Comparison of ENCODE assay signal across 14 cellular contexts in genomic region chr10:24930427-24930826, GRCh38. TPM values are rescaled to one million over a fixed set of nuclear protein-coding genes. Genes with fewer than 3 reads are reported as not detected.
DNase-seq lines count a peak whose midpoint lies in the region; ATAC-seq and TF ChIP-seq lines count a peak whose summit lies in the region.
"Had no signal": no experiment of that assay in that cellular context is flagged by ENCODE, and none has a peak within 500 bp of the region (broad histone marks: within the 10 kb centered on the region; RNA-seq: fewer than 3 reads in every experiment).

No MANE protein-coding gene starts in this region.

- 25 to 34% methylated on average over 2 of the region's 2 CpGs for WGBS in thyroid gland, 2 donors

- H3K27ac ChIP-seq in thyroid gland: peak overlapping the region; percentile 8 to 65 (median 56)
- H3K27ac ChIP-seq: KMS-11 had no signal

- ATAC-seq in HG02852 (IDR thresholded peaks at IDR 0.05; ENCODE audit: unreplicated experiment) (peak; percentile 85), HG03571 (IDR thresholded peaks at IDR 0.05; ENCODE audit: unreplicated experiment) (peak; percentile 79), GM21619 (IDR thresholded peaks at IDR 0.05; ENCODE audit: unreplicated experiment) (no peak)
- ATAC-seq: T-helper 17 cell had no signal

- DNase-seq in activated CD4-positive, alpha-beta T cell treated with anti-CD3 and anti-CD28 coated beads, Interleukin-2, amount 10 ng/mL, durations not matched to agents 24 days and 14 days: peak; percentile 7
- DNase-seq in activated CD4-positive, alpha-beta T cell treated with anti-CD3 and anti-CD28 coated beads for 4 hours: no peak
- DNase-seq in thyroid gland: peak; percentile 23 to 65
- DNase-seq in iPS-NIHi11 (ENCODE audit: low spot score): no peak
- no peak for DNase-seq in NCI-H748 treated with DMSO at 0.1 percent for 48 hours (lab: John Stamatoyannopoulos, UW)
- DNase-seq: 8988T; activated naive CD8-positive, alpha-beta T cell treated with anti-CD3 and anti-CD28 coated beads, Interleukin-2, amount 10 ng/mL, durations not matched to agents 7 days and 5 days; DMS153; islet precursor cell; T-helper 17 cell had no signal

- H3K36me3 ChIP-seq in thyroid gland: no peaks in the 10 kb centered on the region

- H3K27me3 ChIP-seq in thyroid gland: no peaks in the 10 kb centered on the region

- H3K9me3 ChIP-seq in thyroid gland: no peaks in the 10 kb centered on the region

- no peak overlapping the region for H3K4me3 Mint-ChIP-seq in activated CD4-positive, alpha-beta T cell treated with anti-CD3 and anti-CD28 coated beads, Interleukin-2, amount 10 ng/mL, durations not matched to agents 24 days and 14 days
- H3K4me3 Mint-ChIP-seq: activated naive CD8-positive, alpha-beta T cell treated with anti-CD3 and anti-CD28 coated beads, Interleukin-2, amount 10 ng/mL, durations not matched to agents 7 days and 5 days; T-helper 17 cell had no signal

- TF ChIP-seq CTCF in thyroid gland (IDR thresholded peaks at IDR 0.05): no peak

- intact Hi-C loops in activated CD4-positive, alpha-beta T cell treated with anti-CD3 and anti-CD28 coated beads, Interleukin-2, amount 10 ng/mL, durations not matched to agents 24 days and 14 days (cut with micrococcal nuclease): no loop called here
- intact Hi-C loops in thyroid gland (cut with DNase I): no loop called here

- no peak overlapping the region for H3K27ac Mint-ChIP-seq in activated CD4-positive, alpha-beta T cell treated with anti-CD3 and anti-CD28 coated beads, Interleukin-2, amount 10 ng/mL, durations not matched to agents 24 days and 14 days
- H3K27ac Mint-ChIP-seq: activated naive CD8-positive, alpha-beta T cell treated with anti-CD3 and anti-CD28 coated beads, Interleukin-2, amount 10 ng/mL, durations not matched to agents 7 days and 5 days had no signal

- no peaks in the 10 kb centered on the region for H3K9me3 Mint-ChIP-seq in activated CD4-positive, alpha-beta T cell treated with anti-CD3 and anti-CD28 coated beads, Interleukin-2, amount 10 ng/mL, durations not matched to agents 24 days and 14 days
- H3K9me3 Mint-ChIP-seq: activated naive CD8-positive, alpha-beta T cell treated with anti-CD3 and anti-CD28 coated beads, Interleukin-2, amount 10 ng/mL, durations not matched to agents 7 days and 5 days had no signal

- H3K36me3 Mint-ChIP-seq in activated CD4-positive, alpha-beta T cell treated with anti-CD3 and anti-CD28 coated beads, Interleukin-2, amount 10 ng/mL, durations not matched to agents 24 days and 14 days (ENCODE audit: low read depth): no peaks in the 10 kb centered on the region

- no peaks in the 10 kb centered on the region for H3K4me1 Mint-ChIP-seq in activated CD4-positive, alpha-beta T cell treated with anti-CD3 and anti-CD28 coated beads, Interleukin-2, amount 10 ng/mL, durations not matched to agents 24 days and 14 days
- H3K4me1 Mint-ChIP-seq: T-helper 17 cell had no signal

- no peak for TF ChIP-seq POLR2A in thyroid gland (IDR thresholded peaks at IDR 0.05)

- H3K4me3 ChIP-seq in thyroid gland (replicated peaks in 1 of 3): no peak overlapping the region

- H3K27me3 Mint-ChIP-seq in activated CD4-positive, alpha-beta T cell treated with anti-CD3 and anti-CD28 coated beads, Interleukin-2, amount 10 ng/mL, durations not matched to agents 24 days and 14 days: peaks cover 3% of the 10 kb centered on the region
- H3K27me3 Mint-ChIP-seq: T-helper 17 cell had no signal

- peaks cover 8 to 12% of the 10 kb centered on the region in 2 donors for H3K4me1 ChIP-seq in thyroid gland

RNA-seq across cellular contexts. Expression of gene PRTFDC1, which starts 22.0 kb away (rescaled TPM):
- total RNA-seq in activated CD4-positive, alpha-beta T cell treated with anti-CD3 and anti-CD28 coated beads, Interleukin-2, amount 10 ng/mL, durations not matched to agents 24 days and 14 days: 0.21 and 0.50 TPM in 2 replicates
- total RNA-seq in thyroid gland: 1 to 10 TPM; 2.9 to 8.7 (median 5.6) TPM

Comparison
In these comparisons a context has a peak if more than half of its experiments do, and no peak if none do; other contexts are left out.
1. DNase-seq: peak in activated CD4-positive, alpha-beta T cell treated with anti-CD3 and anti-CD28 coated beads, Interleukin-2, amount 10 ng/mL, durations not matched to agents 24 days and 14 days (single experiment) and thyroid gland (2 of 2); none in activated CD4-positive, alpha-beta T cell treated with anti-CD3 and anti-CD28 coated beads for 4 hours (0 of 2), iPS-NIHi11 (single experiment) and NCI-H748 treated with DMSO at 0.1 percent for 48 hours (single experiment).